ENCODE assay signal across 8 cellular contexts in genomic region chr2:72892506-72893173, GRCh38. TPM values are rescaled to one million over a fixed set of nuclear protein-coding genes. Genes with fewer than 3 reads are reported as not detected.
DNase-seq lines count a peak whose midpoint lies in the region; ATAC-seq and TF ChIP-seq lines count a peak whose summit lies in the region.

No MANE protein-coding gene starts in this region.

- DNase-seq in GDM1 (lab: John Stamatoyannopoulos, UW) = peak; percentile 43
- peak; percentile 57 for DNase-seq in KBM-7
- peak; percentile 22 for DNase-seq in SHP77 treated with DMSO at 0.1 percent for 48 hours (lab: John Stamatoyannopoulos, UW)
- DNase-seq in activated naive CD4-positive, alpha-beta T cell treated with anti-CD3 and anti-CD28 coated beads, Interleukin-2, amount 50 U/mL, for 72 hours (ENCODE audit: low spot score in 2 of 2) = peak in 1 of 2 donors; percentile 68
- peak; percentile 83 for DNase-seq in cardiac muscle cell (ENCODE audit: low read depth in 1 of 2, low spot score in 1 of 2)
- DNase-seq in progenitor cell of endocrine pancreas (ENCODE audit: low spot score, unreplicated experiment) = no peak

- no peak overlapping the region for H3K27ac Mint-ChIP-seq in activated naive CD4-positive, alpha-beta T cell treated with anti-CD3 and anti-CD28 coated beads, Interleukin-2, amount 50 U/mL, for 72 hours
- H3K27ac Mint-ChIP-seq in progenitor cell of endocrine pancreas = no peak overlapping the region

- TF ChIP-seq CTCF in cardiac muscle cell (IDR thresholded peaks at IDR 0.05; ENCODE audit: low read depth, low read length) (peak; percentile 86), progenitor cell of endocrine pancreas (IDR thresholded peaks at IDR 0.05; ENCODE audit: unreplicated experiment) (peak; percentile 79)

- no peaks in the 10 kb centered on the region for H3K9me3 ChIP-seq in cardiac muscle cell (ENCODE audit: low read depth)

- no peaks in the 10 kb centered on the region for H3K4me1 ChIP-seq in cardiac muscle cell (ENCODE audit: low read depth)

- no peaks in the 10 kb centered on the region for H3K36me3 Mint-ChIP-seq in activated naive CD4-positive, alpha-beta T cell treated with anti-CD3 and anti-CD28 coated beads, Interleukin-2, amount 50 U/mL, for 72 hours
- H3K36me3 Mint-ChIP-seq in progenitor cell of endocrine pancreas (ENCODE audit: insufficient read depth) = peaks cover 6% of the 10 kb centered on the region

- no peak overlapping the region for H3K4me3 Mint-ChIP-seq in progenitor cell of endocrine pancreas (ENCODE audit: low read depth)

- H3K9me3 Mint-ChIP-seq in activated naive CD4-positive, alpha-beta T cell treated with anti-CD3 and anti-CD28 coated beads, Interleukin-2, amount 50 U/mL, for 72 hours = no peaks in the 10 kb centered on the region
- no peaks in the 10 kb centered on the region for H3K9me3 Mint-ChIP-seq in progenitor cell of endocrine pancreas (ENCODE audit: low read depth)

- peaks cover 30% of the 10 kb centered on the region for H3K27me3 Mint-ChIP-seq in progenitor cell of endocrine pancreas

- peaks cover 7% of the 10 kb centered on the region for H3K4me1 Mint-ChIP-seq in progenitor cell of endocrine pancreas (ENCODE audit: low read depth)

- H3K27ac ChIP-seq in cardiac muscle cell = no peak overlapping the region

- in situ Hi-C loops in KBM-7 (cut with MboI; ENCODE audit: low pct_unique_long_range_greater_than_20kb, low sequenced_read_pairs) = no loop called here

- ATAC-seq in GM21576 (IDR thresholded peaks at IDR 0.05; ENCODE audit: unreplicated experiment) (peak; percentile 58), HG03342 (IDR thresholded peaks at IDR 0.05; ENCODE audit: unreplicated experiment) (no peak)
- peak; percentile 77 to 86 for ATAC-seq in activated naive CD4-positive, alpha-beta T cell treated with anti-CD3 and anti-CD28 coated beads, Interleukin-2, amount 50 U/mL, for 72 hours

- no peak overlapping the region for H3K4me3 ChIP-seq in cardiac muscle cell

- peaks cover 93% of the 10 kb centered on the region for H3K27me3 ChIP-seq in cardiac muscle cell

- no peaks in the 10 kb centered on the region for H3K36me3 ChIP-seq in cardiac muscle cell

RNA-seq across cellular contexts. Expression of gene SPR, which starts 5.4 kb away (rescaled TPM):
- 1 to 10 TPM; 6.6 to 9.3 TPM for total RNA-seq in activated naive CD4-positive, alpha-beta T cell treated with anti-CD3 and anti-CD28 coated beads, Interleukin-2, amount 50 U/mL, for 72 hours
- 13.2 and 16.3 TPM in 2 replicates for total RNA-seq in cardiac muscle cell
- polyA plus RNA-seq in cardiac muscle cell = 9.1 and 21.7 TPM in 2 replicates
- total RNA-seq in progenitor cell of endocrine pancreas = 24.2 and 25.5 TPM in 2 replicates

RNA-seq across cellular contexts. Expression of gene EMX1, which starts 24.7 kb away (rescaled TPM):
- total RNA-seq in activated naive CD4-positive, alpha-beta T cell treated with anti-CD3 and anti-CD28 coated beads, Interleukin-2, amount 50 U/mL, for 72 hours = not detected
- total RNA-seq in cardiac muscle cell = 0.24 TPM in 1 of 2 replicates, not detected in the other
- not detected in 2 replicates for polyA plus RNA-seq in cardiac muscle cell
- 0.69 and 0.71 TPM in 2 replicates for total RNA-seq in progenitor cell of endocrine pancreas
